23 cellular contexts compared by ENCODE assay signal in genomic region chr7:155568335-155568660, GRCh38. TPM values are rescaled to one million over a fixed set of nuclear protein-coding genes. Genes with fewer than 3 reads are reported as not detected.
"Had no signal": no experiment of that assay in that cellular context is flagged by ENCODE, and none has a peak within 500 bp of the region (broad histone marks: within the 10 kb centered on the region; RNA-seq: fewer than 3 reads in every experiment).

No MANE protein-coding gene starts in this region.

- ATAC-seq: K562, Panc1, PC-3, SK-N-SH treated with all-trans-retinoic acid at 6 μM for 48 hours had no signal

- H3K9ac ChIP-seq: KMS-11 had no signal

- H3K36me3 Mint-ChIP-seq: IgD-negative memory B cell had no signal

- H3K27ac Mint-ChIP-seq: IgD-negative memory B cell had no signal

- H3K4me3 Mint-ChIP-seq: IgD-negative memory B cell had no signal

- H3K27ac ChIP-seq: KMS-11, RWPE1 had no signal

- DNase-seq: Kasumi-1, MM.1S, NCI-H1436, NCI-H187, NCI-H2029, NCI-H2081 treated with DMSO at 0.1 percent for 48 hours, NCI-H2171, NCI-H226, NCI-H446, NCI-H510A, NCI-H524 treated with DMSO at 0.1 percent for 48 hours, NCI-H69, NCI-H774, PC-3, SHP77 had no signal

- H3K4me2 ChIP-seq: KMS-11 had no signal

- H3K4me3 ChIP-seq: K562 had no signal

RNA-seq across cellular contexts. Expression of gene CNPY1, which starts 21.9 kb away (rescaled TPM):
- total RNA-seq: HT1080, K562, M059J, PC-3 had no signal
- polyA plus RNA-seq: IgD-negative memory B cell, K562 had no signal
